1 cellular context compared by ENCODE assay signal in the genomic region with DNA sequence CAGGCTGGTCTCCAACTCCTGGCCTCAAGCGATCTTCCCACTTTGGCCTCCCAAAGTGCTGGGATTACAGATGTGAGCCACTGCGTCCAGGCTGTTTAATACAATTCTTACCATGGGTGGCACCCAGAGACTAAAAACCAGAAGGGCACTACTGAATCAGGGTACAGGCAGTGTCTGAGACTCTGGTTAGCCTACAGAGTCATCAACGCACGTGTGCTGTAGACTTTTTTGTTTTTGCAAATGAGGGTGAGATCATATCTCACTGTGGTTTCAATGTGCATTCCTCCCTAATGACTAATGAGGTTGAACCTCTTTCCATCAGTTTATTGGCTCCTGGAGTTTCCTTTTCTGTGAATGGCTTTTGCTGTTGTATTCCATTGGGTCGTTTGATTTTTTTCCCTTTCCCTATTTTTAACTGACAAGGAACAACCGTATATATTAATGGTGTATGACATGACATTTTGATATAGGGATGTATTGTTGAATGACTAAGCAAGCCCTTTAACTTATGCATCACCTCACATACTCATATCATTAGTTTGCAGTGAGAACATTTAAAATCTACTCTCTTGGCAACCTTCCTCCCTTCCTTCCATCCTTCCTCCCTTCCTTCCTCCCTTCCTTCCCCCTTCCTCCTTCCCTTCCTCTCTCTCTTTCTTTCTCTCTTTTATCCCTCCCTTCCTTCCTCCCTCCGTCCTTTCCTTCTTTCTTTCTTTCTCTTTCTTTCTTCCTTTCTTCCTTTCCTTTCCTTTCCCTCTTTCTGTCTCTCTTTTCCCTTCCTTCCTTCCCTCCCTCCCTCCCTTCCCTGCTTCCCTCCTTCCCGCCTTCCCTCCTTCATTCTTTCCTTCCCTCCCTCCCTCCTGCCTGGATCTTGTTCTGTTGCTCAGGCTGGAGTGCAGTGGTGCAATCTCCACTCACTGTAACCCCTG.
TF ChIP-seq lines count a peak whose summit lies in the region.

No MANE protein-coding gene starts in this region.

TF ChIP-seq in K562, 482 proteins besides CTCF, POLR2A, EP300 and RAD21 (continued from another document and continues in another):
- TF ChIP-seq, protein P1, sequence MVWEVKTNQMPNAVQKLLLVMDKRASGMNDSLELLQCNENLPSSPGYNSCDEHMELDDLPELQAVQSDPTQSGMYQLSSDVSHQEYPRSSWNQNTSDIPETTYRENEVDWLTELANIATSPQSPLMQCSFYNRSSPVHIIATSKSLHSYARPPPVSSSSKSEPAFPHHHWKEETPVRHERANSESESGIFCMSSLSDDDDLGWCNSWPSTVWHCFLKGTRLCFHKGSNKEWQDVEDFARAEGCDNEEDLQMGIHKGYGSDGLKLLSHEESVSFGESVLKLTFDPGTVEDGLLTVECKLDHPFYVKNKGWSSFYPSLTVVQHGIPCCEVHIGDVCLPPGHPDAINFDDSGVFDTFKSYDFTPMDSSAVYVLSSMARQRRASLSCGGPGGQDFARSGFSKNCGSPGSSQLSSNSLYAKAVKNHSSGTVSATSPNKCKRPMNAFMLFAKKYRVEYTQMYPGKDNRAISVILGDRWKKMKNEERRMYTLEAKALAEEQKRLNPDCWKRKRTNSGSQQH (CRISPR knock-in tag; IDR thresholded peaks at IDR 0.05): no peak
- TF ChIP-seq, protein P2, sequence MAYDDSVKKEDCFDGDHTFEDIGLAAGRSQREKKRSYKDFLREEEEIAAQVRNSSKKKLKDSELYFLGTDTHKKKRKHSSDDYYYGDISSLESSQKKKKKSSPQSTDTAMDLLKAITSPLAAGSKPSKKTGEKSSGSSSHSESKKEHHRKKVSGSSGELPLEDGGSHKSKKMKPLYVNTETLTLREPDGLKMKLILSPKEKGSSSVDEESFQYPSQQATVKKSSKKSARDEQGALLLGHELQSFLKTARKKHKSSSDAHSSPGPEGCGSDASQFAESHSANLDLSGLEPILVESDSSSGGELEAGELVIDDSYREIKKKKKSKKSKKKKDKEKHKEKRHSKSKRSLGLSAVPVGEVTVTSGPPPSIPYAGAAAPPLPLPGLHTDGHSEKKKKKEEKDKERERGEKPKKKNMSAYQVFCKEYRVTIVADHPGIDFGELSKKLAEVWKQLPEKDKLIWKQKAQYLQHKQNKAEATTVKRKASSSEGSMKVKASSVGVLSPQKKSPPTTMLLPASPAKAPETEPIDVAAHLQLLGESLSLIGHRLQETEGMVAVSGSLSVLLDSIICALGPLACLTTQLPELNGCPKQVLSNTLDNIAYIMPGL (CRISPR knock-in tag; IDR thresholded peaks at IDR 0.05): no peak
- TF ChIP-seq ZNF77 (CRISPR knock-in tag; IDR thresholded peaks at IDR 0.05) (no peak), TFAM (CRISPR knock-in tag; conservative IDR thresholded peaks at IDR 0.05) (no peak), HDAC3 (IDR thresholded peaks at IDR 0.05; ENCODE audit: borderline replicate concordance, partially characterized antibody) (peak; percentile 68), BRD4 (IDR thresholded peaks at IDR 0.05) (no peak), KLF1 (tag; IDR thresholded peaks at IDR 0.05) (no peak), CBX3 (IDR thresholded peaks at IDR 0.05; ENCODE audit: borderline replicate concordance in 1 of 2, low read length in 2 of 2) (peak in 1 of 2 experiments; percentile 85; a peak in 1 of 3 replicates), ATF1 (CRISPR knock-in tag; IDR thresholded peaks at IDR 0.05) (no peak), ATF1 (tag; IDR thresholded peaks at IDR 0.05) (peak; percentile 53; the same call in 1 of the 2 replicates), PHB2 (IDR thresholded peaks at IDR 0.05; ENCODE audit: low read depth) (0 out of 2 replicates have a peak, but pooled peaks have one; percentile 5), TEAD4 (IDR thresholded peaks at IDR 0.05; ENCODE audit: low read length) (peak; percentile 97), TEAD4 (CRISPR knock-in tag; IDR thresholded peaks at IDR 0.05; ENCODE audit: borderline replicate concordance) (peak; percentile 67; the same call in 1 of the 2 replicates), MEIS2 (IDR thresholded peaks at IDR 0.05; ENCODE audit: partially characterized antibody) (peak; percentile 58), FOXJ3 (CRISPR knock-in tag; IDR thresholded peaks at IDR 0.05) (no peak), MAFG (tag; conservative IDR thresholded peaks at IDR 0.05) (peak; percentile 76), POLR3G (IDR thresholded peaks at IDR 0.05; ENCODE audit: extremely low read depth, insufficient read length, insufficient replicate concordance) (no peak), RFX1 (IDR thresholded peaks at IDR 0.05) (no peak), ZNF589 (CRISPR knock-in tag; IDR thresholded peaks at IDR 0.05; ENCODE audit: low read depth) (no peak), ZFPM2 (CRISPR knock-in tag; IDR thresholded peaks at IDR 0.05) (no peak), ZNF311 (CRISPR knock-in tag; IDR thresholded peaks at IDR 0.05) (no peak), DPF2 (IDR thresholded peaks at IDR 0.05) (peak; percentile 97), FOXA3 (CRISPR knock-in tag; conservative IDR thresholded peaks at IDR 0.05 in 1 of 2, IDR thresholded peaks at IDR 0.05 in 1 of 2) (no peak), HDAC2 (IDR thresholded peaks at IDR 0.05) (peak; percentile 80; the same call in 1 of the 2 replicates), TEAD1 (CRISPR knock-in tag; IDR thresholded peaks at IDR 0.05) (peak; percentile 99), NR4A1 (CRISPR knock-in tag; IDR thresholded peaks at IDR 0.05) (no peak), NR4A1 (tag; IDR thresholded peaks at IDR 0.05) (no peak), NFIC (IDR thresholded peaks at IDR 0.05) (peak; percentile 15; the same call in 1 of the 2 replicates), SRSF1 (IDR thresholded peaks at IDR 0.05; ENCODE audit: low read depth, low read length) (no peak), ZFP36 (IDR thresholded peaks at IDR 0.05; ENCODE audit: low read depth, low read length, partially characterized antibody) (no peak), ZNF778 (CRISPR knock-in tag; IDR thresholded peaks at IDR 0.05) (no peak)
- TF ChIP-seq, protein P3, sequence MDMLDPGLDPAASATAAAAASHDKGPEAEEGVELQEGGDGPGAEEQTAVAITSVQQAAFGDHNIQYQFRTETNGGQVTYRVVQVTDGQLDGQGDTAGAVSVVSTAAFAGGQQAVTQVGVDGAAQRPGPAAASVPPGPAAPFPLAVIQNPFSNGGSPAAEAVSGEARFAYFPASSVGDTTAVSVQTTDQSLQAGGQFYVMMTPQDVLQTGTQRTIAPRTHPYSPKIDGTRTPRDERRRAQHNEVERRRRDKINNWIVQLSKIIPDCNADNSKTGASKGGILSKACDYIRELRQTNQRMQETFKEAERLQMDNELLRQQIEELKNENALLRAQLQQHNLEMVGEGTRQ (CRISPR knock-in tag; IDR thresholded peaks at IDR 0.05): 0 out of 2 replicates have a peak, but pooled peaks have one; percentile 5
- TF ChIP-seq, protein P4, sequence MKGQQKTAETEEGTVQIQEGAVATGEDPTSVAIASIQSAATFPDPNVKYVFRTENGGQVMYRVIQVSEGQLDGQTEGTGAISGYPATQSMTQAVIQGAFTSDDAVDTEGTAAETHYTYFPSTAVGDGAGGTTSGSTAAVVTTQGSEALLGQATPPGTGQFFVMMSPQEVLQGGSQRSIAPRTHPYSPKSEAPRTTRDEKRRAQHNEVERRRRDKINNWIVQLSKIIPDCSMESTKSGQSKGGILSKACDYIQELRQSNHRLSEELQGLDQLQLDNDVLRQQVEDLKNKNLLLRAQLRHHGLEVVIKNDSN (CRISPR knock-in tag; IDR thresholded peaks at IDR 0.05): peak; percentile 70
- TF ChIP-seq, protein P5, sequence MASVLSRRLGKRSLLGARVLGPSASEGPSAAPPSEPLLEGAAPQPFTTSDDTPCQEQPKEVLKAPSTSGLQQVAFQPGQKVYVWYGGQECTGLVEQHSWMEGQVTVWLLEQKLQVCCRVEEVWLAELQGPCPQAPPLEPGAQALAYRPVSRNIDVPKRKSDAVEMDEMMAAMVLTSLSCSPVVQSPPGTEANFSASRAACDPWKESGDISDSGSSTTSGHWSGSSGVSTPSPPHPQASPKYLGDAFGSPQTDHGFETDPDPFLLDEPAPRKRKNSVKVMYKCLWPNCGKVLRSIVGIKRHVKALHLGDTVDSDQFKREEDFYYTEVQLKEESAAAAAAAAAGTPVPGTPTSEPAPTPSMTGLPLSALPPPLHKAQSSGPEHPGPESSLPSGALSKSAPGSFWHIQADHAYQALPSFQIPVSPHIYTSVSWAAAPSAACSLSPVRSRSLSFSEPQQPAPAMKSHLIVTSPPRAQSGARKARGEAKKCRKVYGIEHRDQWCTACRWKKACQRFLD (CRISPR knock-in tag; IDR thresholded peaks at IDR 0.05): peak; percentile 50; the same call in 1 of the 2 replicates
- TF ChIP-seq, protein P6, sequence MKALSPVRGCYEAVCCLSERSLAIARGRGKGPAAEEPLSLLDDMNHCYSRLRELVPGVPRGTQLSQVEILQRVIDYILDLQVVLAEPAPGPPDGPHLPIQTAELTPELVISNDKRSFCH (CRISPR knock-in tag; IDR thresholded peaks at IDR 0.05): no peak
- TF ChIP-seq, protein P6 (tag; IDR thresholded peaks at IDR 0.05): peak; percentile 45; the same call in 1 of the 2 replicates
- TF ChIP-seq, protein P7, sequence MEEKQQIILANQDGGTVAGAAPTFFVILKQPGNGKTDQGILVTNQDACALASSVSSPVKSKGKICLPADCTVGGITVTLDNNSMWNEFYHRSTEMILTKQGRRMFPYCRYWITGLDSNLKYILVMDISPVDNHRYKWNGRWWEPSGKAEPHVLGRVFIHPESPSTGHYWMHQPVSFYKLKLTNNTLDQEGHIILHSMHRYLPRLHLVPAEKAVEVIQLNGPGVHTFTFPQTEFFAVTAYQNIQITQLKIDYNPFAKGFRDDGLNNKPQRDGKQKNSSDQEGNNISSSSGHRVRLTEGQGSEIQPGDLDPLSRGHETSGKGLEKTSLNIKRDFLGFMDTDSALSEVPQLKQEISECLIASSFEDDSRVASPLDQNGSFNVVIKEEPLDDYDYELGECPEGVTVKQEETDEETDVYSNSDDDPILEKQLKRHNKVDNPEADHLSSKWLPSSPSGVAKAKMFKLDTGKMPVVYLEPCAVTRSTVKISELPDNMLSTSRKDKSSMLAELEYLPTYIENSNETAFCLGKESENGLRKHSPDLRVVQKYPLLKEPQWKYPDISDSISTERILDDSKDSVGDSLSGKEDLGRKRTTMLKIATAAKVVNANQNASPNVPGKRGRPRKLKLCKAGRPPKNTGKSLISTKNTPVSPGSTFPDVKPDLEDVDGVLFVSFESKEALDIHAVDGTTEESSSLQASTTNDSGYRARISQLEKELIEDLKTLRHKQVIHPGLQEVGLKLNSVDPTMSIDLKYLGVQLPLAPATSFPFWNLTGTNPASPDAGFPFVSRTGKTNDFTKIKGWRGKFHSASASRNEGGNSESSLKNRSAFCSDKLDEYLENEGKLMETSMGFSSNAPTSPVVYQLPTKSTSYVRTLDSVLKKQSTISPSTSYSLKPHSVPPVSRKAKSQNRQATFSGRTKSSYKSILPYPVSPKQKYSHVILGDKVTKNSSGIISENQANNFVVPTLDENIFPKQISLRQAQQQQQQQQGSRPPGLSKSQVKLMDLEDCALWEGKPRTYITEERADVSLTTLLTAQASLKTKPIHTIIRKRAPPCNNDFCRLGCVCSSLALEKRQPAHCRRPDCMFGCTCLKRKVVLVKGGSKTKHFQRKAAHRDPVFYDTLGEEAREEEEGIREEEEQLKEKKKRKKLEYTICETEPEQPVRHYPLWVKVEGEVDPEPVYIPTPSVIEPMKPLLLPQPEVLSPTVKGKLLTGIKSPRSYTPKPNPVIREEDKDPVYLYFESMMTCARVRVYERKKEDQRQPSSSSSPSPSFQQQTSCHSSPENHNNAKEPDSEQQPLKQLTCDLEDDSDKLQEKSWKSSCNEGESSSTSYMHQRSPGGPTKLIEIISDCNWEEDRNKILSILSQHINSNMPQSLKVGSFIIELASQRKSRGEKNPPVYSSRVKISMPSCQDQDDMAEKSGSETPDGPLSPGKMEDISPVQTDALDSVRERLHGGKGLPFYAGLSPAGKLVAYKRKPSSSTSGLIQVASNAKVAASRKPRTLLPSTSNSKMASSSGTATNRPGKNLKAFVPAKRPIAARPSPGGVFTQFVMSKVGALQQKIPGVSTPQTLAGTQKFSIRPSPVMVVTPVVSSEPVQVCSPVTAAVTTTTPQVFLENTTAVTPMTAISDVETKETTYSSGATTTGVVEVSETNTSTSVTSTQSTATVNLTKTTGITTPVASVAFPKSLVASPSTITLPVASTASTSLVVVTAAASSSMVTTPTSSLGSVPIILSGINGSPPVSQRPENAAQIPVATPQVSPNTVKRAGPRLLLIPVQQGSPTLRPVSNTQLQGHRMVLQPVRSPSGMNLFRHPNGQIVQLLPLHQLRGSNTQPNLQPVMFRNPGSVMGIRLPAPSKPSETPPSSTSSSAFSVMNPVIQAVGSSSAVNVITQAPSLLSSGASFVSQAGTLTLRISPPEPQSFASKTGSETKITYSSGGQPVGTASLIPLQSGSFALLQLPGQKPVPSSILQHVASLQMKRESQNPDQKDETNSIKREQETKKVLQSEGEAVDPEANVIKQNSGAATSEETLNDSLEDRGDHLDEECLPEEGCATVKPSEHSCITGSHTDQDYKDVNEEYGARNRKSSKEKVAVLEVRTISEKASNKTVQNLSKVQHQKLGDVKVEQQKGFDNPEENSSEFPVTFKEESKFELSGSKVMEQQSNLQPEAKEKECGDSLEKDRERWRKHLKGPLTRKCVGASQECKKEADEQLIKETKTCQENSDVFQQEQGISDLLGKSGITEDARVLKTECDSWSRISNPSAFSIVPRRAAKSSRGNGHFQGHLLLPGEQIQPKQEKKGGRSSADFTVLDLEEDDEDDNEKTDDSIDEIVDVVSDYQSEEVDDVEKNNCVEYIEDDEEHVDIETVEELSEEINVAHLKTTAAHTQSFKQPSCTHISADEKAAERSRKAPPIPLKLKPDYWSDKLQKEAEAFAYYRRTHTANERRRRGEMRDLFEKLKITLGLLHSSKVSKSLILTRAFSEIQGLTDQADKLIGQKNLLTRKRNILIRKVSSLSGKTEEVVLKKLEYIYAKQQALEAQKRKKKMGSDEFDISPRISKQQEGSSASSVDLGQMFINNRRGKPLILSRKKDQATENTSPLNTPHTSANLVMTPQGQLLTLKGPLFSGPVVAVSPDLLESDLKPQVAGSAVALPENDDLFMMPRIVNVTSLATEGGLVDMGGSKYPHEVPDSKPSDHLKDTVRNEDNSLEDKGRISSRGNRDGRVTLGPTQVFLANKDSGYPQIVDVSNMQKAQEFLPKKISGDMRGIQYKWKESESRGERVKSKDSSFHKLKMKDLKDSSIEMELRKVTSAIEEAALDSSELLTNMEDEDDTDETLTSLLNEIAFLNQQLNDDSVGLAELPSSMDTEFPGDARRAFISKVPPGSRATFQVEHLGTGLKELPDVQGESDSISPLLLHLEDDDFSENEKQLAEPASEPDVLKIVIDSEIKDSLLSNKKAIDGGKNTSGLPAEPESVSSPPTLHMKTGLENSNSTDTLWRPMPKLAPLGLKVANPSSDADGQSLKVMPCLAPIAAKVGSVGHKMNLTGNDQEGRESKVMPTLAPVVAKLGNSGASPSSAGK (IDR thresholded peaks at IDR 0.05): peak; percentile 45; the same call in 1 of the 2 replicates
- TF ChIP-seq, protein P8, sequence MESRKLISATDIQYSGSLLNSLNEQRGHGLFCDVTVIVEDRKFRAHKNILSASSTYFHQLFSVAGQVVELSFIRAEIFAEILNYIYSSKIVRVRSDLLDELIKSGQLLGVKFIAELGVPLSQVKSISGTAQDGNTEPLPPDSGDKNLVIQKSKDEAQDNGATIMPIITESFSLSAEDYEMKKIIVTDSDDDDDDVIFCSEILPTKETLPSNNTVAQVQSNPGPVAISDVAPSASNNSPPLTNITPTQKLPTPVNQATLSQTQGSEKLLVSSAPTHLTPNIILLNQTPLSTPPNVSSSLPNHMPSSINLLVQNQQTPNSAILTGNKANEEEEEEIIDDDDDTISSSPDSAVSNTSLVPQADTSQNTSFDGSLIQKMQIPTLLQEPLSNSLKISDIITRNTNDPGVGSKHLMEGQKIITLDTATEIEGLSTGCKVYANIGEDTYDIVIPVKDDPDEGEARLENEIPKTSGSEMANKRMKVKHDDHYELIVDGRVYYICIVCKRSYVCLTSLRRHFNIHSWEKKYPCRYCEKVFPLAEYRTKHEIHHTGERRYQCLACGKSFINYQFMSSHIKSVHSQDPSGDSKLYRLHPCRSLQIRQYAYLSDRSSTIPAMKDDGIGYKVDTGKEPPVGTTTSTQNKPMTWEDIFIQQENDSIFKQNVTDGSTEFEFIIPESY (CRISPR knock-in tag; IDR thresholded peaks at IDR 0.05): no peak
